In the genomic region with DNA sequence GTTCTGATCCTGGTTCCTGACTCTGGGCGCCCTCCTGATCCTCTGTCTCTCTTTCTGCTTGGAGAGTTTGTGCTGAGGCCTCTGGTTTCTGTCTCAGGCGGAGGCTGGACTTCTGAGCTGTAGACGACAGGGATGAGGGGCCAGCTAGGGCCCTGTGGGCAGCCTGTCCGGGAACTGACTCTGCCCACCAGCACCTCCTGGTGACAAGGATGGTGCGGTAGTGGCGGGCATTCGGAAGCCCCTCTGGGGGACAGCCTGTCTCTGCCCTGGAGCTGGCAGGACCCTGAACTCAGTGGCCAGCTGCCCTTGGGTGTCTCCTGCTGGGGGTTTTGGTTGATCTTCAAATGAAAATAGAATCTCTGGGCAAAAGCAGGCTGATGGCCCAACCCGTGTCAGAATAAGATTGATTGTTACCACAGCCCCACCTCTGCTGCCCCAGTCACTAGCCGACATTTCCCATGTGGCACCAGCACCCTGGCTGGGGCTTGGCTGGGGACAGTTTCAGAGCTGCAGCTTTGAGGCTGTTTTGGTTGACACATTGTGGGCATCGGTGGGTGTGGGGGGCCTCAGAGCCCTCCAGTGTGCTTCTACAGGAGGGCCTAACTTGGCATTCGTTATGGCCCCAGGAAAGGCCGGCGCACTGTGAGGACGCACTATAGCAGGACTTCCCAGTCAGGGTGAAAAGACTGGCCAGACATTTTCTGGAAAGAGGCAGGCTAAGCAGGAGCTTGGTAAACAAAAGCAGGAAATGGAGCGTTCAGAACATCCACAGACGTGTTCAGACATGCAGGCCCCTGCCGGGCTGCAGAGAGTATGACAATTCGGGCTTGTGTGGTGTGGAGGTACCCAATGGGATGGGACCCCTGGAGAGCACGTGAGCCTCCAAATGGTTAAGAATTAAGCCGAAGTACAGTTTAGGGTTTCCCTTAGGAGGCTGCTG, we compare ENCODE assay signal across 10 cellular contexts. TPM values are rescaled to one million over a fixed set of nuclear protein-coding genes. Genes with fewer than 3 reads are reported as not detected.
DNase-seq lines count a peak whose midpoint lies in the region; ATAC-seq, FAIRE-seq and TF ChIP-seq lines count a peak whose summit lies in the region.
"Had no signal": no experiment of that assay in that cellular context is flagged by ENCODE, and none has a peak within 500 bp of the region (broad histone marks: within the 10 kb centered on the region; RNA-seq: fewer than 3 reads in every experiment).

No MANE protein-coding gene starts in this region.

- DNase-seq in DMS79 treated with DMSO at 0.1 percent for 48 hours (lab: John Stamatoyannopoulos, UW) (peak; percentile 81), NCI-H2107 treated with DMSO at 0.1 percent for 48 hours (lab: John Stamatoyannopoulos, UW; ENCODE audit: unreplicated experiment) (peak; percentile 98), bronchial epithelial cell (ENCODE audit: low read depth) (peak; percentile 92), osteocyte (ENCODE audit: extremely low spot score, unreplicated experiment) (no peak)
- DNase-seq in stimulated activated CD8-positive, alpha-beta memory T cell treated with anti-CD3 and anti-CD28 coated beads, Interleukin-4, amount 100 ng/mL, for 48 hours: no peak
- no peak for DNase-seq in activated CD4-positive, alpha-beta memory T cell treated with anti-CD3 and anti-CD28 coated beads for 36 hours

- peaks cover 57% of the 10 kb centered on the region for H3K4me1 Mint-ChIP-seq in osteocyte (ENCODE audit: unreplicated experiment)
- H3K4me1 Mint-ChIP-seq in activated CD4-positive, alpha-beta memory T cell treated with anti-CD3 and anti-CD28 coated beads for 36 hours (ENCODE audit: low read depth): no peaks in the 10 kb centered on the region
- H3K4me1 Mint-ChIP-seq: IgD-negative memory B cell had no signal

- peaks cover 3% of the 10 kb centered on the region for H3K36me3 Mint-ChIP-seq in osteocyte (ENCODE audit: unreplicated experiment)
- no peaks in the 10 kb centered on the region for H3K36me3 Mint-ChIP-seq in activated CD4-positive, alpha-beta memory T cell treated with anti-CD3 and anti-CD28 coated beads for 36 hours
- H3K36me3 Mint-ChIP-seq: IgD-negative memory B cell had no signal

- no peaks in the 10 kb centered on the region for H3K27me3 Mint-ChIP-seq in osteocyte (ENCODE audit: unreplicated experiment)
- no peaks in the 10 kb centered on the region for H3K27me3 Mint-ChIP-seq in activated CD4-positive, alpha-beta memory T cell treated with anti-CD3 and anti-CD28 coated beads for 36 hours
- H3K27me3 Mint-ChIP-seq: IgD-negative memory B cell had no signal

- H3K9me3 Mint-ChIP-seq in osteocyte (ENCODE audit: unreplicated experiment): no peaks in the 10 kb centered on the region
- no peaks in the 10 kb centered on the region for H3K9me3 Mint-ChIP-seq in activated CD4-positive, alpha-beta memory T cell treated with anti-CD3 and anti-CD28 coated beads for 36 hours
- H3K9me3 Mint-ChIP-seq: IgD-negative memory B cell had no signal

- H3K36me3 ChIP-seq in bronchial epithelial cell (ENCODE audit: control insufficient read depth, insufficient read depth, low read length): no peaks in the 10 kb centered on the region

- H3K4me3 Mint-ChIP-seq in osteocyte (ENCODE audit: unreplicated experiment): no peak overlapping the region
- no peak overlapping the region for H3K4me3 Mint-ChIP-seq in activated CD4-positive, alpha-beta memory T cell treated with anti-CD3 and anti-CD28 coated beads for 36 hours
- H3K4me3 Mint-ChIP-seq: IgD-negative memory B cell had no signal

- TF ChIP-seq CTCF in bronchial epithelial cell (IDR thresholded peaks at IDR 0.05; ENCODE audit: insufficient read depth, low read length, severe bottlenecking): peak; percentile 62
- TF ChIP-seq CTCF in osteocyte (IDR thresholded peaks at IDR 0.05): peak; percentile 11

- CTCF ChIA-PET in activated CD4-positive, alpha-beta memory T cell treated with anti-CD3 and anti-CD28 coated beads for 36 hours (lab: Charles Lee): interaction anchor here (1.3 kb wide), 1 partner anchor 152 kb away, joined by 3 read pairs; no protein-coding TSS in a partner anchor

- H3K4me3 ChIP-seq in bronchial epithelial cell (ENCODE audit: low read depth, low read length): no peak overlapping the region

- H3K27ac Mint-ChIP-seq in osteocyte (ENCODE audit: unreplicated experiment): peak overlapping the region; percentile 84
- no peak overlapping the region for H3K27ac Mint-ChIP-seq in activated CD4-positive, alpha-beta memory T cell treated with anti-CD3 and anti-CD28 coated beads for 36 hours
- H3K27ac Mint-ChIP-seq: IgD-negative memory B cell had no signal

- ATAC-seq in GM19351 (IDR thresholded peaks at IDR 0.05; ENCODE audit: unreplicated experiment) (no peak), GM18868 (IDR thresholded peaks at IDR 0.05; ENCODE audit: unreplicated experiment) (no peak)

- H3K27me3 ChIP-seq in bronchial epithelial cell (ENCODE audit: control insufficient read depth, insufficient read depth, low read length): no peaks in the 10 kb centered on the region

- intact Hi-C loops in activated CD4-positive, alpha-beta memory T cell treated with anti-CD3 and anti-CD28 coated beads for 36 hours (cut with micrococcal nuclease): no loop called here

- peak; percentile 98 for FAIRE-seq in bronchial epithelial cell (lab: Jason Lieb, UNC)

- POLR2A ChIA-PET in activated CD4-positive, alpha-beta memory T cell treated with anti-CD3 and anti-CD28 coated beads for 36 hours (lab: Charles Lee): no interaction called here

RNA-seq across cellular contexts. Expression of a gene that starts 16.1 kb away (rescaled TPM):
- total RNA-seq in bronchial epithelial cell (14.7 and 66.4 TPM in 2 replicates), osteocyte (9.2 and 9.9 TPM in 2 replicates)
- not detected for total RNA-seq in activated CD4-positive, alpha-beta memory T cell treated with anti-CD3 and anti-CD28 coated beads for 36 hours
- total RNA-seq: subcutaneous adipose tissue had no signal

RNA-seq across cellular contexts. Expression of a gene that starts 57.4 kb away (rescaled TPM):
- total RNA-seq in bronchial epithelial cell (532 and 895 TPM in 2 replicates), osteocyte (168 and 178 TPM in 2 replicates)
- total RNA-seq in activated CD4-positive, alpha-beta memory T cell treated with anti-CD3 and anti-CD28 coated beads for 36 hours: 1 to 10 TPM; 3.5 to 3.7 TPM

Comparison
In these comparisons a context has a peak if more than half of its experiments do, and no peak if none do; other contexts are left out.
1. DNase-seq: peak in DMS79 treated with DMSO at 0.1 percent for 48 hours (single experiment), NCI-H2107 treated with DMSO at 0.1 percent for 48 hours (single experiment) and bronchial epithelial cell (single experiment); none in osteocyte (single experiment), stimulated activated CD8-positive, alpha-beta memory T cell treated with anti-CD3 and anti-CD28 coated beads, Interleukin-4, amount 100 ng/mL, for 48 hours (single experiment) and activated CD4-positive, alpha-beta memory T cell treated with anti-CD3 and anti-CD28 coated beads for 36 hours (single experiment).
2. RNA of a gene that starts 16.1 kb away (total RNA-seq): 14.7 to 66.4 TPM in bronchial epithelial cell and 9.2 to 9.9 TPM in osteocyte; not detected in activated CD4-positive, alpha-beta memory T cell treated with anti-CD3 and anti-CD28 coated beads for 36 hours; every median in the first group is over 10 times any median in the second.
3. RNA of a gene that starts 57.4 kb away (total RNA-seq): 532 to 895 TPM in bronchial epithelial cell and 168 to 178 TPM in osteocyte; 3.5 to 3.7 TPM in activated CD4-positive, alpha-beta memory T cell treated with anti-CD3 and anti-CD28 coated beads for 36 hours; every median in the first group is over 10 times any median in the second.